Comparison of ENCODE assay signal across 19 cellular contexts in genomic region chr2:234139755-234140154, GRCh38.
"Had no signal": no experiment of that assay in that cellular context is flagged by ENCODE, and none has a peak within 500 bp of the region (broad histone marks: within the 10 kb centered on the region; RNA-seq: fewer than 3 reads in every experiment).

No MANE protein-coding gene starts in this region.

- DNase-seq: activated CD4-positive, alpha-beta T cell treated with anti-CD3 and anti-CD28 coated beads, Interleukin-2, amount 10 ng/mL, durations not matched to agents 24 days and 14 days; activated CD8-positive, alpha-beta T cell treated with anti-CD3 and anti-CD28 coated beads for 36 hours; activated naive CD4-positive, alpha-beta T cell treated with anti-CD3 and anti-CD28 coated beads, Interleukin-2, amount 10 ng/mL, durations not matched to agents 7 days and 5 days; activated naive CD8-positive, alpha-beta T cell treated with anti-CD3 and anti-CD28 coated beads, Interleukin-2, amount 50 U/mL, for 24 hours; activated T-cell treated with anti-CD3 and anti-CD28 coated beads, Interleukin-2, amount 50 U/mL, for 24 hours; anterior cingulate cortex; cerebellar nuclear complex; cortex of kidney; erythroblast; gastrocnemius medialis; head of caudate nucleus; left ventricle myocardium inferior; mucosa of descending colon; naive B cell; retina; stimulated activated naive CD8-positive, alpha-beta T cell treated with anti-CD3 and anti-CD28 coated beads, Interleukin-15, Interleukin-2, amounts not matched to agents 100 U/mL and 50 U/mL, for 24 hours; substantia nigra; T1000; uterus had no signal

- ATAC-seq: activated CD8-positive, alpha-beta T cell treated with anti-CD3 and anti-CD28 coated beads for 36 hours; activated naive CD8-positive, alpha-beta T cell treated with anti-CD3 and anti-CD28 coated beads, Interleukin-2, amount 50 U/mL, for 24 hours; gastrocnemius medialis; mucosa of descending colon; stimulated activated naive CD8-positive, alpha-beta T cell treated with anti-CD3 and anti-CD28 coated beads, Interleukin-15, Interleukin-2, amounts not matched to agents 100 U/mL and 50 U/mL, for 24 hours had no signal
